ENCODE assay signal across 2 cellular contexts in genomic region chr1:2266301-2266967, GRCh38.
TF ChIP-seq lines count a peak whose summit lies in the region.

No MANE protein-coding gene starts in this region.

TF ChIP-seq in IMR-90, 13 proteins besides CTCF, POLR2A, EP300 and RAD21:
- no peak for TF ChIP-seq FOS (IDR thresholded peaks at IDR 0.05; ENCODE audit: low read depth, low read length)
- no peak for TF ChIP-seq RFX5 (IDR thresholded peaks at IDR 0.05; ENCODE audit: low read depth, low read length)
- TF ChIP-seq NFE2L2 (IDR thresholded peaks at IDR 0.05; ENCODE audit: low read depth, low read length): no peak
- no peak for TF ChIP-seq MAFK (IDR thresholded peaks at IDR 0.05; ENCODE audit: low read depth, low read length)
- TF ChIP-seq CEBPB (IDR thresholded peaks at IDR 0.05; ENCODE audit: low read depth, low read length): no peak
- TF ChIP-seq SMC3 (IDR thresholded peaks at IDR 0.05; ENCODE audit: low read depth, low read length): no peak
- no peak for TF ChIP-seq USF2 (IDR thresholded peaks at IDR 0.05; ENCODE audit: low read depth, low read length)
- no peak for TF ChIP-seq ELK1 (IDR thresholded peaks at IDR 0.05; ENCODE audit: borderline replicate concordance, low read depth, low read length)
- TF ChIP-seq RCOR1 (IDR thresholded peaks at IDR 0.05; ENCODE audit: insufficient replicate concordance, low read length): no peak
- no peak for TF ChIP-seq MXI1 (IDR thresholded peaks at IDR 0.05; ENCODE audit: borderline replicate concordance, low read depth, low read length)
- no peak for TF ChIP-seq CHD1 (IDR thresholded peaks at IDR 0.05; ENCODE audit: low read depth, low read length)
- no peak for TF ChIP-seq MAZ (IDR thresholded peaks at IDR 0.05; ENCODE audit: borderline replicate concordance, low read depth, low read length)
- no peak for TF ChIP-seq BHLHE40 (IDR thresholded peaks at IDR 0.05; ENCODE audit: low read depth, low read length)

TF ChIP-seq in HepG2, 621 proteins besides CTCF, POLR2A, EP300 and RAD21:
- TF ChIP-seq, protein P1, sequence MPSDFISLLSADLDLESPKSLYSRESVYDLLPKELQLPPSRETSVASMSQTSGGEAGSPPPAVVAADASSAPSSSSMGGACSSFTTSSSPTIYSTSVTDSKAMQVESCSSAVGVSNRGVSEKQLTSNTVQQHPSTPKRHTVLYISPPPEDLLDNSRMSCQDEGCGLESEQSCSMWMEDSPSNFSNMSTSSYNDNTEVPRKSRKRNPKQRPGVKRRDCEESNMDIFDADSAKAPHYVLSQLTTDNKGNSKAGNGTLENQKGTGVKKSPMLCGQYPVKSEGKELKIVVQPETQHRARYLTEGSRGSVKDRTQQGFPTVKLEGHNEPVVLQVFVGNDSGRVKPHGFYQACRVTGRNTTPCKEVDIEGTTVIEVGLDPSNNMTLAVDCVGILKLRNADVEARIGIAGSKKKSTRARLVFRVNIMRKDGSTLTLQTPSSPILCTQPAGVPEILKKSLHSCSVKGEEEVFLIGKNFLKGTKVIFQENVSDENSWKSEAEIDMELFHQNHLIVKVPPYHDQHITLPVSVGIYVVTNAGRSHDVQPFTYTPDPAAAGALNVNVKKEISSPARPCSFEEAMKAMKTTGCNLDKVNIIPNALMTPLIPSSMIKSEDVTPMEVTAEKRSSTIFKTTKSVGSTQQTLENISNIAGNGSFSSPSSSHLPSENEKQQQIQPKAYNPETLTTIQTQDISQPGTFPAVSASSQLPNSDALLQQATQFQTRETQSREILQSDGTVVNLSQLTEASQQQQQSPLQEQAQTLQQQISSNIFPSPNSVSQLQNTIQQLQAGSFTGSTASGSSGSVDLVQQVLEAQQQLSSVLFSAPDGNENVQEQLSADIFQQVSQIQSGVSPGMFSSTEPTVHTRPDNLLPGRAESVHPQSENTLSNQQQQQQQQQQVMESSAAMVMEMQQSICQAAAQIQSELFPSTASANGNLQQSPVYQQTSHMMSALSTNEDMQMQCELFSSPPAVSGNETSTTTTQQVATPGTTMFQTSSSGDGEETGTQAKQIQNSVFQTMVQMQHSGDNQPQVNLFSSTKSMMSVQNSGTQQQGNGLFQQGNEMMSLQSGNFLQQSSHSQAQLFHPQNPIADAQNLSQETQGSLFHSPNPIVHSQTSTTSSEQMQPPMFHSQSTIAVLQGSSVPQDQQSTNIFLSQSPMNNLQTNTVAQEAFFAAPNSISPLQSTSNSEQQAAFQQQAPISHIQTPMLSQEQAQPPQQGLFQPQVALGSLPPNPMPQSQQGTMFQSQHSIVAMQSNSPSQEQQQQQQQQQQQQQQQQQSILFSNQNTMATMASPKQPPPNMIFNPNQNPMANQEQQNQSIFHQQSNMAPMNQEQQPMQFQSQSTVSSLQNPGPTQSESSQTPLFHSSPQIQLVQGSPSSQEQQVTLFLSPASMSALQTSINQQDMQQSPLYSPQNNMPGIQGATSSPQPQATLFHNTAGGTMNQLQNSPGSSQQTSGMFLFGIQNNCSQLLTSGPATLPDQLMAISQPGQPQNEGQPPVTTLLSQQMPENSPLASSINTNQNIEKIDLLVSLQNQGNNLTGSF (CRISPR knock-in tag; IDR thresholded peaks at IDR 0.05): no peak
- TF ChIP-seq ZNF75D (CRISPR knock-in tag; IDR thresholded peaks at IDR 0.05; ENCODE audit: borderline replicate concordance): no peak
- no peak for TF ChIP-seq ZFAT (CRISPR knock-in tag; conservative IDR thresholded peaks at IDR 0.05)
- no peak for TF ChIP-seq ZNF713 (CRISPR knock-in tag; IDR thresholded peaks at IDR 0.05)
- TF ChIP-seq, protein P2, sequence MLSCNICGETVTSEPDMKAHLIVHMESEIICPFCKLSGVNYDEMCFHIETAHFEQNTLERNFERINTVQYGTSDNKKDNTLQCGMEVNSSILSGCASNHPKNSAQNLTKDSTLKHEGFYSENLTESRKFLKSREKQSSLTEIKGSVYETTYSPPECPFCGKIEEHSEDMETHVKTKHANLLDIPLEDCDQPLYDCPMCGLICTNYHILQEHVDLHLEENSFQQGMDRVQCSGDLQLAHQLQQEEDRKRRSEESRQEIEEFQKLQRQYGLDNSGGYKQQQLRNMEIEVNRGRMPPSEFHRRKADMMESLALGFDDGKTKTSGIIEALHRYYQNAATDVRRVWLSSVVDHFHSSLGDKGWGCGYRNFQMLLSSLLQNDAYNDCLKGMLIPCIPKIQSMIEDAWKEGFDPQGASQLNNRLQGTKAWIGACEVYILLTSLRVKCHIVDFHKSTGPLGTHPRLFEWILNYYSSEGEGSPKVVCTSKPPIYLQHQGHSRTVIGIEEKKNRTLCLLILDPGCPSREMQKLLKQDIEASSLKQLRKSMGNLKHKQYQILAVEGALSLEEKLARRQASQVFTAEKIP (CRISPR knock-in tag; IDR thresholded peaks at IDR 0.05; ENCODE audit: borderline replicate concordance): no peak
- TF ChIP-seq CAMTA2 (CRISPR knock-in tag; IDR thresholded peaks at IDR 0.05; ENCODE audit: borderline replicate concordance): no peak
- no peak for TF ChIP-seq NR2F2 (IDR thresholded peaks at IDR 0.05; ENCODE audit: borderline replicate concordance, low read depth)
- TF ChIP-seq, protein P3, sequence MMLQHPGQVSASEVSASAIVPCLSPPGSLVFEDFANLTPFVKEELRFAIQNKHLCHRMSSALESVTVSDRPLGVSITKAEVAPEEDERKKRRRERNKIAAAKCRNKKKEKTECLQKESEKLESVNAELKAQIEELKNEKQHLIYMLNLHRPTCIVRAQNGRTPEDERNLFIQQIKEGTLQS (CRISPR knock-in tag; IDR thresholded peaks at IDR 0.05): no peak
- TF ChIP-seq YY1 (IDR thresholded peaks at IDR 0.05; ENCODE audit: insufficient read depth, insufficient replicate concordance, low read depth, low read length): no peak
